ENCODE assay signal across 8 cellular contexts in the genomic region with DNA sequence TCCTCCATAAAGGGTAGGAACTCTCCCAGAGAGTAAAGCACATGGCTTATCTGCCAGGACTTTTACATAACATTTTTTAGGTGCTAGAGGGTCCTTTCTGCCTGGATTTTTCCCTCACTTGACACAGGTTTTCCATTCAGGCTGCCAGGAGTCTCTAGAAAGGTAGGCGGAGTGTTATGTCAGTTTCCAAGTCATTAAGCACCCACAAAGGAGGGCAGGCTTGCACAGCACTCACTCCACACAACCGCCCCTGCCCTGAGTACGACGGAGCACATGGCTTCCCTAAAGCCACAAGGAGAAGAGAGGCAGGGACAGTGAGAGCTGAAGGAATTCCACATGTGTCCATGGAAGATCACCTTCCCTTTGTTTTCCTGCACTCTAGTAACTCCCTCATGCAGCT. TPM values are rescaled to one million over a fixed set of nuclear protein-coding genes. Genes with fewer than 3 reads are reported as not detected.
DNase-seq lines count a peak whose midpoint lies in the region; ATAC-seq and TF ChIP-seq lines count a peak whose summit lies in the region.

No MANE protein-coding gene starts in this region.

- no peaks in the 10 kb centered on the region for H3K9me3 Mint-ChIP-seq in HFFc6

- H3K27me3 ChIP-seq in left ventricle myocardium inferior (ENCODE audit: low read depth), result no peaks in the 10 kb centered on the region
- no peaks in the 10 kb centered on the region for H3K27me3 ChIP-seq in gastrocnemius medialis

- peak overlapping the region; percentile 93 for H3K27ac Mint-ChIP-seq in HFFc6

- H3K36me3 Mint-ChIP-seq in HFFc6 (ENCODE audit: low read depth), result peaks cover 12% of the 10 kb centered on the region

- in situ Hi-C loops in gastrocnemius medialis (cut with MboI; ENCODE audit: low sequenced_read_pairs in 4 of 4), result no loop called here

- H3K4me3 ChIP-seq in left ventricle myocardium inferior (no peak overlapping the region), gastrocnemius medialis (no peak overlapping the region)

- POLR2A ChIA-PET in RWPE1 (lab: Yijun Ruan, JAX; ENCODE audit: low non-redundant PET), result no interaction called here

- H3K4me1 ChIP-seq in left ventricle myocardium inferior (peaks cover 94% of the 10 kb centered on the region), gastrocnemius medialis (peaks cover 90 to 93% of the 10 kb centered on the region in 2 donors)

- DNase-seq in HFFc6, result no peak
- DNase-seq in RWPE1 (ENCODE audit: low spot score), result no peak
- DNase-seq in left ventricle myocardium inferior, result no peak
- no peak for DNase-seq in gastrocnemius medialis
- DNase-seq in NCI-H524 (lab: John Stamatoyannopoulos, UW), result no peak
- no peak for DNase-seq in cerebellar nuclear complex (lab: John Stamatoyannopoulos, UW)

- H3K4me1 Mint-ChIP-seq in HFFc6 (ENCODE audit: low read depth), result peaks cover 87% of the 10 kb centered on the region

- CTCF ChIA-PET in RWPE1 (lab: Yijun Ruan, JAX), result no interaction called here

- TF ChIP-seq CTCF in HFFc6 (IDR thresholded peaks at IDR 0.05) (no peak), RWPE1 (conservative IDR thresholded peaks at IDR 0.05; ENCODE audit: low read depth) (no peak), left ventricle myocardium inferior (IDR thresholded peaks at IDR 0.05; ENCODE audit: borderline replicate concordance) (no peak), gastrocnemius medialis (IDR thresholded peaks at IDR 0.05 in 4 of 5, conservative IDR thresholded peaks at IDR 0.05 in 1 of 5) (no peak)

- peaks cover 4% of the 10 kb centered on the region; the same call in 1 of the 2 replicates for H3K27me3 Mint-ChIP-seq in HFFc6 (ENCODE audit: insufficient read depth)

- no peaks in the 10 kb centered on the region for H3K9me3 ChIP-seq in left ventricle myocardium inferior (replicated peaks)
- H3K9me3 ChIP-seq in gastrocnemius medialis, result no peaks in the 10 kb centered on the region

- H3K27ac ChIP-seq in RWPE1 (peak overlapping the region; percentile 67), left ventricle myocardium inferior (replicated peaks) (peak overlapping the region; percentile 77), gastrocnemius medialis (peak overlapping the region; percentile 6 to 63 (median 29))

- intact Hi-C loops in left ventricle myocardium inferior (cut with micrococcal nuclease), result no loop called here
- intact Hi-C loops in gastrocnemius medialis (cut with DNase I; ENCODE audit: low total_unique reads), result loop anchor here (10.0 kb wide), 1 partner anchor 225 kb away; no protein-coding TSS in a partner anchor

- H3K36me3 ChIP-seq in left ventricle myocardium inferior (no peaks in the 10 kb centered on the region), gastrocnemius medialis (no peaks in the 10 kb centered on the region)

- ATAC-seq in gastrocnemius medialis (no peak), GM21717 (IDR thresholded peaks at IDR 0.05; ENCODE audit: unreplicated experiment) (no peak), HG03108 (IDR thresholded peaks at IDR 0.05; ENCODE audit: unreplicated experiment) (no peak)

- no peak for TF ChIP-seq POLR2A in gastrocnemius medialis (IDR thresholded peaks at IDR 0.05)

- H3K4me3 Mint-ChIP-seq in HFFc6, result peak overlapping the region; percentile 78

RNA-seq across cellular contexts. Expression of a gene that starts 55.7 kb away (rescaled TPM):
- 100 to 1,000 TPM; 565 to 646 (median 603) TPM for total RNA-seq in HFFc6 (2021; fragmentation: NEBNext Ultra II Directional; extraction: Animal tissue kit (Norgen Biotek cat#: 25700))
- total RNA-seq in left ventricle myocardium inferior (217 TPM), gastrocnemius medialis (10 to 100 TPM; 48.6 to 93.8 (median 74.9) TPM)
